ENCODE assay signal across 16 cellular contexts in genomic region chr11:29260939-29261705, GRCh38.
A peak's percentile ranks its signal among the peaks of the same experiment; 100 is the strongest.
DNase-seq lines count a peak whose midpoint lies in the region; TF ChIP-seq lines count a peak whose summit lies in the region.
"Had no signal": no experiment of that assay in that cellular context is flagged by ENCODE, and none has a peak within 500 bp of the region (broad histone marks: within the 10 kb centered on the region; RNA-seq: fewer than 3 reads in every experiment).

No MANE protein-coding gene starts in this region.

- 82% methylated on average over 3 of the region's 3 CpGs for WGBS in esophagus muscularis mucosa
- WGBS in thyroid gland, 2 donors = 87 to 94% methylated on average over 3 of the region's 3 CpGs

- H3K4me1 Mint-ChIP-seq in Caco-2 (ENCODE audit: low read depth, unreplicated experiment) (peaks cover 6% of the 10 kb centered on the region), endothelial cell (ENCODE audit: unreplicated experiment) (no peaks in the 10 kb centered on the region)
- H3K4me1 Mint-ChIP-seq: activated T-helper 17 cell treated with anti-CD3 and anti-CD28 coated beads, Interleukin-2, amount 50 U/mL, for 72 hours; central memory CD8-positive, alpha-beta T cell had no signal

- H3K27me3 ChIP-seq in Caco-2 (replicated peaks; ENCODE audit: control insufficient read depth, insufficient read depth, low read length) (no peaks in the 10 kb centered on the region), esophagus muscularis mucosa (no peaks in the 10 kb centered on the region), thyroid gland (no peaks in the 10 kb centered on the region)
- H3K27me3 ChIP-seq: tibial nerve had no signal

- no peak for TF ChIP-seq EP300 in esophagus muscularis mucosa (IDR thresholded peaks at IDR 0.05)

- H3K27ac ChIP-seq in esophagus muscularis mucosa (replicated peaks in 1 of 4) (no peak overlapping the region), thyroid gland (no peak overlapping the region)
- H3K27ac ChIP-seq: prostate gland, tibial nerve had no signal

- DNase-seq in Caco-2 = peak; percentile 40 to 49
- peak; percentile 61 for DNase-seq in HPDE6-E6E7 (ENCODE audit: extremely low spot score)
- peak; percentile 30 for DNase-seq in astrocyte of the hippocampus (ENCODE audit: low read depth, low spot score)
- peak; percentile 94 for DNase-seq in kidney tubule cell (ENCODE audit: low spot score)
- DNase-seq in endothelial cell (ENCODE audit: low spot score) = no peak
- no peak for DNase-seq in esophagus muscularis mucosa (ENCODE audit: extremely low spot score)
- no peak for DNase-seq in thyroid gland
- no peak for DNase-seq in GM19240 (ENCODE audit: insufficient read length, low spot score)
- DNase-seq: activated CD4-positive, CD25-positive, alpha-beta regulatory T cell treated with anti-CD3 and anti-CD28 coated beads, Interleukin-2, amount 50 U/mL, for 72 hours; midbrain; NCI-H2081; SHP77 treated with DMSO at 0.1 percent for 48 hours had no signal

- intact Hi-C loops in Caco-2 (cut with micrococcal nuclease; ENCODE audit: unreplicated experiment) (loop anchor here (1.0 kb wide), 1 partner anchor 68 kb away; no protein-coding TSS in a partner anchor), esophagus muscularis mucosa (cut with DNase I) (no loop called here), thyroid gland (cut with DNase I) (no loop called here)

- TF ChIP-seq CTCF in Caco-2 (IDR thresholded peaks at IDR 0.05; ENCODE audit: insufficient read depth in 1 of 2, low read depth in 1 of 2, low read length in 1 of 2, severe bottlenecking in 1 of 2, unreplicated experiment in 1 of 2) (peak in 1 of 2 experiments; percentile 49), endothelial cell (IDR thresholded peaks at IDR 0.05; ENCODE audit: unreplicated experiment) (no peak), esophagus muscularis mucosa (IDR thresholded peaks at IDR 0.05) (no peak), thyroid gland (IDR thresholded peaks at IDR 0.05) (no peak)

- H3K9me3 Mint-ChIP-seq in Caco-2 (ENCODE audit: unreplicated experiment) = no peaks in the 10 kb centered on the region
- H3K9me3 Mint-ChIP-seq in endothelial cell (ENCODE audit: unreplicated experiment) = no peaks in the 10 kb centered on the region

- H3K9me3 ChIP-seq in Caco-2 = no peaks in the 10 kb centered on the region; the same call in 1 of the 2 replicates
- no peaks in the 10 kb centered on the region for H3K9me3 ChIP-seq in esophagus muscularis mucosa
- H3K9me3 ChIP-seq in thyroid gland = no peaks in the 10 kb centered on the region
- H3K9me3 ChIP-seq: prostate gland, tibial nerve had no signal

- no peaks in the 10 kb centered on the region for H3K4me1 ChIP-seq in Caco-2
- no peaks in the 10 kb centered on the region for H3K4me1 ChIP-seq in esophagus muscularis mucosa
- no peaks in the 10 kb centered on the region for H3K4me1 ChIP-seq in thyroid gland
- H3K4me1 ChIP-seq: prostate gland, tibial nerve had no signal

- H3K4me3 Mint-ChIP-seq in Caco-2 (ENCODE audit: unreplicated experiment) (no peak overlapping the region), endothelial cell (ENCODE audit: unreplicated experiment) (no peak overlapping the region)
- H3K4me3 Mint-ChIP-seq: activated T-helper 17 cell treated with anti-CD3 and anti-CD28 coated beads, Interleukin-2, amount 50 U/mL, for 72 hours; central memory CD8-positive, alpha-beta T cell had no signal

- CTCF ChIA-PET in Caco-2 (lab: Charles Lee) = interaction anchor here (0.5 to 1.4 kb wide), 6 partner anchors 43 to 241 kb away, joined by 3 to 8 read pairs (median 4); no protein-coding TSS in a partner anchor

- no peak overlapping the region for H3K4me3 ChIP-seq in Caco-2 (ENCODE audit: low read depth, low read length)
- no peak overlapping the region for H3K4me3 ChIP-seq in esophagus muscularis mucosa
- H3K4me3 ChIP-seq in thyroid gland (replicated peaks in 1 of 3) = no peak overlapping the region
- H3K4me3 ChIP-seq: prostate gland, tibial nerve had no signal

- H3K27me3 Mint-ChIP-seq in Caco-2 (ENCODE audit: insufficient read depth, unreplicated experiment) (no peaks in the 10 kb centered on the region), endothelial cell (ENCODE audit: unreplicated experiment) (no peaks in the 10 kb centered on the region)
- H3K27me3 Mint-ChIP-seq: activated T-helper 17 cell treated with anti-CD3 and anti-CD28 coated beads, Interleukin-2, amount 50 U/mL, for 72 hours; central memory CD8-positive, alpha-beta T cell had no signal

- H3K36me3 Mint-ChIP-seq in Caco-2 (ENCODE audit: insufficient read depth, unreplicated experiment) (no peaks in the 10 kb centered on the region), endothelial cell (ENCODE audit: low read depth, unreplicated experiment) (no peaks in the 10 kb centered on the region)

- H3K36me3 ChIP-seq in Caco-2 (ENCODE audit: control insufficient read depth, insufficient read depth, low read length) (no peaks in the 10 kb centered on the region), esophagus muscularis mucosa (no peaks in the 10 kb centered on the region), thyroid gland (no peaks in the 10 kb centered on the region)
- H3K36me3 ChIP-seq: prostate gland, tibial nerve had no signal

- no peak overlapping the region for H3K27ac Mint-ChIP-seq in Caco-2 (ENCODE audit: unreplicated experiment)
- no peak overlapping the region for H3K27ac Mint-ChIP-seq in endothelial cell (ENCODE audit: unreplicated experiment)
- H3K27ac Mint-ChIP-seq: activated T-helper 17 cell treated with anti-CD3 and anti-CD28 coated beads, Interleukin-2, amount 50 U/mL, for 72 hours had no signal

- POLR2A ChIA-PET in Caco-2 (lab: Charles Lee) = no interaction called here

- no peak for TF ChIP-seq POLR2A in esophagus muscularis mucosa (IDR thresholded peaks at IDR 0.05; ENCODE audit: low read depth)
- TF ChIP-seq POLR2A in thyroid gland (IDR thresholded peaks at IDR 0.05) = no peak

- no TSS peak for BruUV-seq in Caco-2 (replicated peaks; lab: Mats Ljungman, UMichigan)

Comparison
In these comparisons a context has a peak if more than half of its experiments do, and no peak if none do; other contexts are left out.
1. DNase-seq: peak in Caco-2 (2 of 2), HPDE6-E6E7 (single experiment), astrocyte of the hippocampus (single experiment) and kidney tubule cell (single experiment); none in endothelial cell (single experiment), esophagus muscularis mucosa (single experiment), thyroid gland (0 of 2) and GM19240 (single experiment).